ENCODE assay signal across 19 cellular contexts in the genomic region with DNA sequence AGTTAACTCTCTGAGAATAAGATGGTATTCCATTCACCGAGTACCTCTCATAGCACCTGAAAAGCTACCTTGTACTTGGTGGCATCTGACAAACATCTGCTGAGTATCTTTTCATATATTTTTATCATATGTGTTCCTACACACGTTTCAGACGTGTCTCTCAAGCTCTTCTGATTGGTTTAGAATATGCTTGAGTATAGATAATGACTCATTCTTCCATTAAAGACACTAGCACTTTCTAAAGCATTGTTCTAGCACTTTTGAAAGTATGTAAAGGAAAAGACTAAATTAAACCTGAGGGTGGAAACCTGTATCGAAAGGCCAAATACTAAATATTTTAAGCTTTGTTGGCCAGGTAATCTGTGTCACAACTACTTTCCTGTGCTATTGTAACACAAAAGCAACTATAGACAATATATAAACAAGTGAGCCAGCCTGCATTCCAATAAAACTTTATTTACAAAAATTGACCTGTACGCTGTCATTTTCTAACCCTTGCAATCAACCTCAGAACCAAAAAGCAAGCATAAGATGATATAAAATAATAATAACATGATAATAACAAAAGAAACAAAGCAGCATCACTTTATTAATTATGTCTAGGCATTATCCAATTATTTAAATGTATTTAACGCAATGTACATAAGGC.
DNase-seq lines count a peak whose midpoint lies in the region; ATAC-seq, FAIRE-seq and TF ChIP-seq lines count a peak whose summit lies in the region.
"Had no signal": no experiment of that assay in that cellular context is flagged by ENCODE, and none has a peak within 500 bp of the region (broad histone marks: within the 10 kb centered on the region; RNA-seq: fewer than 3 reads in every experiment).

No MANE protein-coding gene starts in this region.

- POLR2A ChIA-PET in K562 (lab: Yijun Ruan, JAX), result no interaction called here

- DNase-seq in GM06990 (ENCODE audit: extremely low read depth, insufficient read length) (peak; percentile 26), MM.1S (peak; percentile 98), K562 (ENCODE audit: extremely low read depth in 1 of 4, low spot score in 3 of 4) (no peak), H4 (ENCODE audit: low spot score) (no peak)
- DNase-seq: AML-193; Caco-2; Calu3; CD4-positive, alpha-beta T cell; CD8-positive, alpha-beta T cell; DMS79 treated with DMSO at 0.1 percent for 48 hours; GF-D8 had no signal

- H3K27me3 ChIP-seq in GM06990 (replicated peaks; ENCODE audit: control insufficient read depth, insufficient read depth, low read length), result no peaks in the 10 kb centered on the region
- H3K27me3 ChIP-seq in MM.1S (replicated peaks; ENCODE audit: insufficient read depth, low read length), result no peaks in the 10 kb centered on the region
- peaks cover 3 to 16% of the 10 kb centered on the region in 2 experiments; a peak in 2 of 5 replicates for H3K27me3 ChIP-seq in K562 (ENCODE audit: control insufficient read depth in 2 of 2, insufficient read depth in 2 of 2, low read length in 2 of 2)
- H3K27me3 ChIP-seq: BLaER1 treated with 17β-estradiol and CSF1 and Interleukin-3, amounts not matched to agents 10 nM and 100 nM had no signal

- no peak for FAIRE-seq in K562 (lab: Jason Lieb, UNC)
- FAIRE-seq: A549, D721Med, G401.6, GM12891 had no signal

- H4K20me1 ChIP-seq in MM.1S (ENCODE audit: insufficient read depth, low read length) (no peaks in the 10 kb centered on the region), K562 (replicated peaks; ENCODE audit: control insufficient read depth, insufficient read depth, low read length) (no peaks in the 10 kb centered on the region)
- H4K20me1 ChIP-seq: BLaER1 treated with 17β-estradiol and CSF1 and Interleukin-3, amounts not matched to agents 10 nM and 100 nM had no signal

- H3K4me2 ChIP-seq in MM.1S (ENCODE audit: low read depth, low read length) (peak overlapping the region; percentile 61), K562 (ENCODE audit: insufficient read depth, low read length) (no peak overlapping the region)
- H3K4me2 ChIP-seq: A549; BLaER1 treated with 17β-estradiol and CSF1 and Interleukin-3, amounts not matched to agents 10 nM and 100 nM had no signal

- ATAC-seq in K562 (no peak), GM18867 (IDR thresholded peaks at IDR 0.05; ENCODE audit: unreplicated experiment) (no peak)
- ATAC-seq: A549; CD8-positive, alpha-beta T cell had no signal

- WGBS in K562 (ENCODE audit: insufficient coverage, low coverage, missing lambda C conversion rate), result 8% methylated on average over 6 of the region's 6 CpGs

- CTCF ChIA-PET in K562 (lab: Yijun Ruan, JAX; ENCODE audit: low intra/inter-chr PET ratio), result no interaction called here

- H3F3A ChIP-seq in MM.1S (ENCODE audit: insufficient read depth, low read length), result peaks cover 23% of the 10 kb centered on the region

- H3K9me3 ChIP-seq in MM.1S (replicated peaks; ENCODE audit: insufficient read depth, low read length) (no peaks in the 10 kb centered on the region), K562 (replicated peaks; ENCODE audit: control insufficient read depth, insufficient read depth, low read depth, low read length) (no peaks in the 10 kb centered on the region)
- H3K9me3 ChIP-seq: A549; BLaER1 treated with 17β-estradiol and CSF1 and Interleukin-3, amounts not matched to agents 10 nM and 100 nM; Caco-2 had no signal

- H3K9me1 ChIP-seq in K562 (ENCODE audit: control insufficient read depth, insufficient read depth, low read length), result no peaks in the 10 kb centered on the region

- H2AFZ ChIP-seq in MM.1S (ENCODE audit: low read length), result no peak overlapping the region
- H2AFZ ChIP-seq in K562 (ENCODE audit: low read depth, low read length), result no peak overlapping the region

- TF ChIP-seq CTCF in GM06990 (IDR thresholded peaks at IDR 0.05; ENCODE audit: insufficient read depth, low read length, poor library complexity, severe bottlenecking) (no peak), MM.1S (IDR thresholded peaks at IDR 0.05; ENCODE audit: low read length) (no peak), K562 (IDR thresholded peaks at IDR 0.05 in 2 of 3, conservative IDR thresholded peaks at IDR 0.05 in 1 of 3; ENCODE audit: insufficient read depth in 2 of 3, low read depth in 1 of 3, low read length in 3 of 3) (no peak)

- no peak for TF ChIP-seq RAD21 in K562 (CRISPR knock-in tag; conservative IDR thresholded peaks at IDR 0.05 in 1 of 2, IDR thresholded peaks at IDR 0.05 in 1 of 2)

- H3K36me3 ChIP-seq in GM06990 (ENCODE audit: control insufficient read depth, insufficient read depth, low read length) (no peaks in the 10 kb centered on the region), MM.1S (replicated peaks; ENCODE audit: insufficient read depth, low read length) (no peaks in the 10 kb centered on the region), K562 (ENCODE audit: control insufficient read depth, insufficient read depth, low read length) (no peaks in the 10 kb centered on the region)
- H3K36me3 ChIP-seq: BLaER1 treated with 17β-estradiol and CSF1 and Interleukin-3, amounts not matched to agents 10 nM and 100 nM had no signal

- H3K9me2 ChIP-seq in MM.1S (replicated peaks; ENCODE audit: insufficient read depth, low read length), result no peaks in the 10 kb centered on the region

- H3K4me3 ChIP-seq in GM06990 (replicated peaks; ENCODE audit: low read depth, low read length) (no peak overlapping the region), MM.1S (ENCODE audit: low read length) (peak overlapping the region; percentile 9; the same call in 1 of the 2 replicates), K562 (no peak overlapping the region)
- H3K4me3 ChIP-seq: A549; BLaER1 treated with 17β-estradiol and CSF1 and Interleukin-3, amounts not matched to agents 10 nM and 100 nM had no signal

- H3K27ac ChIP-seq in MM.1S (ENCODE audit: low read length), result peak overlapping the region; percentile 93
- no peak overlapping the region for H3K27ac ChIP-seq in K562 (ENCODE audit: extremely low read depth, low read depth, low read length)
- H3K27ac ChIP-seq: 22Rv1, A549, C4-2B had no signal

- H3K9ac ChIP-seq in MM.1S (ENCODE audit: low read length) (peak overlapping the region; percentile 65), K562 (ENCODE audit: insufficient read depth in 1 of 2, low read depth in 2 of 2, low read length in 2 of 2) (no peak overlapping the region)
- H3K9ac ChIP-seq: BLaER1 treated with 17β-estradiol and CSF1 and Interleukin-3, amounts not matched to agents 10 nM and 100 nM had no signal

- no peak for TF ChIP-seq POLR2A in K562 (conservative IDR thresholded peaks at IDR 0.05)

- no TSS peak for BruUV-seq in K562 (replicated peaks; lab: Mats Ljungman, UMichigan)

- H3K4me1 ChIP-seq in MM.1S (ENCODE audit: low read length) (peaks cover 35% of the 10 kb centered on the region), K562 (replicated peaks in 1 of 2; ENCODE audit: control insufficient read depth in 2 of 2, insufficient read depth in 2 of 2, low read length in 2 of 2) (no peaks in the 10 kb centered on the region)
- H3K4me1 ChIP-seq: A549, Caco-2 had no signal

- no peaks in the 10 kb centered on the region for H3K79me2 ChIP-seq in MM.1S (ENCODE audit: low read length)
- H3K79me2 ChIP-seq in K562 (ENCODE audit: control insufficient read depth, insufficient read depth, low read length), result no peaks in the 10 kb centered on the region

- intact Hi-C loops in K562 (cut with micrococcal nuclease), result no loop called here

- in situ Hi-C loops in K562 (cut with MboI), result no loop called here

- TF ChIP-seq EP300 in K562 (IDR thresholded peaks at IDR 0.05; ENCODE audit: low read length), result no peak

Comparison
In these comparisons a context has a peak if more than half of its experiments do, and no peak if none do; other contexts are left out.
1. DNase-seq: peak in GM06990 (single experiment) and MM.1S (single experiment); none in K562 (0 of 4) and H4 (single experiment).